ENCODE assay signal across 8 cellular contexts in genomic region chr16:56600398-56600999, GRCh38. TPM values are rescaled to one million over a fixed set of nuclear protein-coding genes. Genes with fewer than 3 reads are reported as not detected.
DNase-seq lines count a peak whose midpoint lies in the region; ATAC-seq and TF ChIP-seq lines count a peak whose summit lies in the region.

No MANE protein-coding gene starts in this region.

- H3K27ac ChIP-seq in DOHH2 (ENCODE audit: low read depth, low read length) (no peak overlapping the region), right cardiac atrium (ENCODE audit: low read length) (no peak overlapping the region)

- intact Hi-C loops in right cardiac atrium (cut with DNase I) = loop anchor here (2.0 to 10.0 kb wide), 4 partner anchors 86 to 104 kb away; no protein-coding TSS in a partner anchor

- H3K9me3 ChIP-seq in DOHH2 (ENCODE audit: control insufficient read depth, insufficient read depth, low read length) = no peaks in the 10 kb centered on the region
- H3K9me3 ChIP-seq in right cardiac atrium (ENCODE audit: control insufficient read depth, low read length) = no peaks in the 10 kb centered on the region

- DNase-seq in A172 (ENCODE audit: low spot score) = peak; percentile 62
- DNase-seq in NCI-H1694 (lab: John Stamatoyannopoulos, UW) = peak; percentile 44
- no peak for DNase-seq in activated naive CD4-positive, alpha-beta T cell treated with anti-CD3 and anti-CD28 coated beads, Interleukin-2, amount 50 U/mL, for 72 hours (ENCODE audit: low spot score in 2 of 2)
- no peak for DNase-seq in right cardiac atrium
- no peak for DNase-seq in stimulated activated effector memory CD8-positive, alpha-beta T cell treated with anti-CD3 and anti-CD28 coated beads, Interleukin-12 subunit alpha, Interleukin-12 subunit beta, amount 100 ng/mL, for 72 hours (ENCODE audit: low spot score in 2 of 2)
- DNase-seq in stimulated activated CD4-positive, alpha-beta T cell treated with anti-CD3 and anti-CD28 coated beads, Interleukin-4, amount 100 ng/mL, for 4 hours = no peak

- H3K4me2 ChIP-seq in DOHH2 (ENCODE audit: low read length) = no peak overlapping the region

- H3K27ac Mint-ChIP-seq in activated naive CD4-positive, alpha-beta T cell treated with anti-CD3 and anti-CD28 coated beads, Interleukin-2, amount 50 U/mL, for 72 hours = no peak overlapping the region
- H3K27ac Mint-ChIP-seq in stimulated activated effector memory CD8-positive, alpha-beta T cell treated with anti-CD3 and anti-CD28 coated beads, Interleukin-12 subunit alpha, Interleukin-12 subunit beta, amount 100 ng/mL, for 72 hours = no peak overlapping the region
- H3K27ac Mint-ChIP-seq in stimulated activated memory B cell treated with anti-CD40 and anti-IgM and Interleukin-4, amounts not matched to agents 10 μg/mL and 1 μg/mL and 100 μg/mL, for 72 hours = no peak overlapping the region

- TF ChIP-seq CTCF in DOHH2 (IDR thresholded peaks at IDR 0.05; ENCODE audit: low read depth, low read length, poor library complexity, severe bottlenecking) = peak; percentile 71

- no peaks in the 10 kb centered on the region for H3K36me3 ChIP-seq in DOHH2 (ENCODE audit: control insufficient read depth, low read length)

- H3K9me3 Mint-ChIP-seq in activated naive CD4-positive, alpha-beta T cell treated with anti-CD3 and anti-CD28 coated beads, Interleukin-2, amount 50 U/mL, for 72 hours = no peaks in the 10 kb centered on the region
- no peaks in the 10 kb centered on the region for H3K9me3 Mint-ChIP-seq in stimulated activated effector memory CD8-positive, alpha-beta T cell treated with anti-CD3 and anti-CD28 coated beads, Interleukin-12 subunit alpha, Interleukin-12 subunit beta, amount 100 ng/mL, for 72 hours
- H3K9me3 Mint-ChIP-seq in stimulated activated memory B cell treated with anti-CD40 and anti-IgM and Interleukin-4, amounts not matched to agents 10 μg/mL and 1 μg/mL and 100 μg/mL, for 72 hours = peaks cover 8% of the 10 kb centered on the region

- peak; percentile 40 to 63 for ATAC-seq in activated naive CD4-positive, alpha-beta T cell treated with anti-CD3 and anti-CD28 coated beads, Interleukin-2, amount 50 U/mL, for 72 hours
- ATAC-seq in right cardiac atrium = peak; percentile 37 to 51
- peak; percentile 60 for ATAC-seq in stimulated activated effector memory CD8-positive, alpha-beta T cell treated with anti-CD3 and anti-CD28 coated beads, Interleukin-12 subunit alpha, Interleukin-12 subunit beta, amount 100 ng/mL, for 72 hours
- ATAC-seq in stimulated activated memory B cell treated with anti-CD40 and anti-IgM and Interleukin-4, amounts not matched to agents 10 μg/mL and 1 μg/mL and 100 μg/mL, for 72 hours = no peak

- no peak overlapping the region for H3K4me3 Mint-ChIP-seq in stimulated activated effector memory CD8-positive, alpha-beta T cell treated with anti-CD3 and anti-CD28 coated beads, Interleukin-12 subunit alpha, Interleukin-12 subunit beta, amount 100 ng/mL, for 72 hours
- no peak overlapping the region for H3K4me3 Mint-ChIP-seq in stimulated activated memory B cell treated with anti-CD40 and anti-IgM and Interleukin-4, amounts not matched to agents 10 μg/mL and 1 μg/mL and 100 μg/mL, for 72 hours

- no peaks in the 10 kb centered on the region for H3K79me2 ChIP-seq in DOHH2 (ENCODE audit: control insufficient read depth, low read length)

- peaks cover 9% of the 10 kb centered on the region for H3K4me1 Mint-ChIP-seq in stimulated activated effector memory CD8-positive, alpha-beta T cell treated with anti-CD3 and anti-CD28 coated beads, Interleukin-12 subunit alpha, Interleukin-12 subunit beta, amount 100 ng/mL, for 72 hours
- peaks cover 6% of the 10 kb centered on the region for H3K4me1 Mint-ChIP-seq in stimulated activated memory B cell treated with anti-CD40 and anti-IgM and Interleukin-4, amounts not matched to agents 10 μg/mL and 1 μg/mL and 100 μg/mL, for 72 hours

- H4K20me1 ChIP-seq in DOHH2 (ENCODE audit: control insufficient read depth, insufficient read depth, low read depth, low read length) = no peaks in the 10 kb centered on the region

- H3K4me1 ChIP-seq in DOHH2 (ENCODE audit: control insufficient read depth, low read length) = peaks cover 14% of the 10 kb centered on the region
- H3K4me1 ChIP-seq in right cardiac atrium (ENCODE audit: control insufficient read depth, insufficient read depth, low read length) = no peaks in the 10 kb centered on the region

- no peak overlapping the region for H3K4me3 ChIP-seq in DOHH2 (ENCODE audit: low read length)
- H3K4me3 ChIP-seq in right cardiac atrium (ENCODE audit: low read length) = no peak overlapping the region

- peaks cover 3% of the 10 kb centered on the region; the same call in 1 of the 2 replicates for H3F3A ChIP-seq in DOHH2 (ENCODE audit: control insufficient read depth, insufficient read depth)

- WGBS in right cardiac atrium = 32% methylated on average over 8 of the region's 8 CpGs

- H3K27me3 Mint-ChIP-seq in stimulated activated memory B cell treated with anti-CD40 and anti-IgM and Interleukin-4, amounts not matched to agents 10 μg/mL and 1 μg/mL and 100 μg/mL, for 72 hours = peaks cover 36% of the 10 kb centered on the region

- H3K36me3 Mint-ChIP-seq in activated naive CD4-positive, alpha-beta T cell treated with anti-CD3 and anti-CD28 coated beads, Interleukin-2, amount 50 U/mL, for 72 hours = no peaks in the 10 kb centered on the region
- no peaks in the 10 kb centered on the region for H3K36me3 Mint-ChIP-seq in stimulated activated effector memory CD8-positive, alpha-beta T cell treated with anti-CD3 and anti-CD28 coated beads, Interleukin-12 subunit alpha, Interleukin-12 subunit beta, amount 100 ng/mL, for 72 hours
- no peaks in the 10 kb centered on the region for H3K36me3 Mint-ChIP-seq in stimulated activated memory B cell treated with anti-CD40 and anti-IgM and Interleukin-4, amounts not matched to agents 10 μg/mL and 1 μg/mL and 100 μg/mL, for 72 hours

- H3K27me3 ChIP-seq in DOHH2 (ENCODE audit: control insufficient read depth, low read length) = peaks cover 4% of the 10 kb centered on the region; the same call in 1 of the 2 replicates
- no peaks in the 10 kb centered on the region for H3K27me3 ChIP-seq in right cardiac atrium (ENCODE audit: control insufficient read depth, insufficient read depth)

- H3K9me2 ChIP-seq in DOHH2 (replicated peaks; ENCODE audit: control insufficient read depth, low read length) = no peaks in the 10 kb centered on the region

RNA-seq across cellular contexts. Expression of gene MT2A, which starts 7.9 kb away (rescaled TPM):
- total RNA-seq in A172 (2014; rRNA removed; shearing (Covaris generic)) = 137 and 184 TPM in 2 replicates
- total RNA-seq in activated naive CD4-positive, alpha-beta T cell treated with anti-CD3 and anti-CD28 coated beads, Interleukin-2, amount 50 U/mL, for 72 hours = 100 to 1,000 TPM; 165 to 200 TPM
- total RNA-seq in right cardiac atrium = 100 to 1,000 TPM in 1 of 4 donors, 10 to 100 TPM in 3; 55.6 to 154 (median 83.4) TPM
- polyA plus RNA-seq in right cardiac atrium = 140 TPM

RNA-seq across cellular contexts. Expression of gene MT3, which starts 11.2 kb away (rescaled TPM):
- not detected in 2 replicates for total RNA-seq in A172 (2014; rRNA removed; shearing (Covaris generic))
- total RNA-seq in activated naive CD4-positive, alpha-beta T cell treated with anti-CD3 and anti-CD28 coated beads, Interleukin-2, amount 50 U/mL, for 72 hours = 10 to 100 TPM in 1 of 2 donors, 1 to 10 TPM in 1; 1.6 to 50.8 TPM
- total RNA-seq in right cardiac atrium = 1 to 10 TPM; 2.0 to 6.1 (median 3.3) TPM
- polyA plus RNA-seq in right cardiac atrium = 24.7 TPM

RNA-seq across cellular contexts. Expression of gene MT1E, which starts 25.1 kb away (rescaled TPM):
- not detected in 2 replicates for total RNA-seq in A172 (2014; rRNA removed; shearing (Covaris generic))
- total RNA-seq in activated naive CD4-positive, alpha-beta T cell treated with anti-CD3 and anti-CD28 coated beads, Interleukin-2, amount 50 U/mL, for 72 hours = 1 to 10 TPM; 1.6 to 8.7 TPM
- total RNA-seq in right cardiac atrium = 10 to 100 TPM; 58.7 to 88.4 (median 68.4) TPM
- 129 TPM for polyA plus RNA-seq in right cardiac atrium

RNA-seq across cellular contexts. Expression of gene MT1M, which starts 32.0 kb away (rescaled TPM):
- total RNA-seq in A172 (2014; rRNA removed; shearing (Covaris generic)) = not detected in 2 replicates
- not detected for total RNA-seq in activated naive CD4-positive, alpha-beta T cell treated with anti-CD3 and anti-CD28 coated beads, Interleukin-2, amount 50 U/mL, for 72 hours
- total RNA-seq in right cardiac atrium = 10 to 100 TPM in 1 of 4 donors, 1 to 10 TPM in 3; 3.0 to 26.7 (median 6.6) TPM
- 18.0 TPM for polyA plus RNA-seq in right cardiac atrium

RNA-seq across cellular contexts. Expression of gene MT4, which starts 35.6 kb away (rescaled TPM):
- total RNA-seq in A172 (2014; rRNA removed; shearing (Covaris generic)) = not detected in 2 replicates
- not detected for total RNA-seq in activated naive CD4-positive, alpha-beta T cell treated with anti-CD3 and anti-CD28 coated beads, Interleukin-2, amount 50 U/mL, for 72 hours
- not detected for total RNA-seq in right cardiac atrium
- not detected for polyA plus RNA-seq in right cardiac atrium

Comparison
In these comparisons a context has a peak if more than half of its experiments do, and no peak if none do; other contexts are left out.
1. DNase-seq: peak in A172 (single experiment) and NCI-H1694 (single experiment); none in activated naive CD4-positive, alpha-beta T cell treated with anti-CD3 and anti-CD28 coated beads, Interleukin-2, amount 50 U/mL, for 72 hours (0 of 2), right cardiac atrium (0 of 3), stimulated activated effector memory CD8-positive, alpha-beta T cell treated with anti-CD3 and anti-CD28 coated beads, Interleukin-12 subunit alpha, Interleukin-12 subunit beta, amount 100 ng/mL, for 72 hours (0 of 2) and stimulated activated CD4-positive, alpha-beta T cell treated with anti-CD3 and anti-CD28 coated beads, Interleukin-4, amount 100 ng/mL, for 4 hours (0 of 2).
2. RNA of gene MT1E, which starts 25.1 kb away (total RNA-seq): 58.7 to 88.4 TPM in right cardiac atrium; 1.6 to 8.7 TPM in activated naive CD4-positive, alpha-beta T cell treated with anti-CD3 and anti-CD28 coated beads, Interleukin-2, amount 50 U/mL, for 72 hours and not detected in A172; every median in the first group is over 4 times any median in the second.